ENCODE assay signal across 1 cellular context in genomic region chr20:56987992-56988391, GRCh38.
TF ChIP-seq lines count a peak whose summit lies in the region.

No MANE protein-coding gene starts in this region.

TF ChIP-seq in HCT116, 20 proteins besides CTCF, POLR2A, EP300 and RAD21:
- TF ChIP-seq FOSL1 (IDR thresholded peaks at IDR 0.05; ENCODE audit: low read depth) (peak; percentile 17; the same call in 1 of the 2 replicates), SRF (IDR thresholded peaks at IDR 0.05; ENCODE audit: low read depth) (no peak), TCF7L2 (IDR thresholded peaks at IDR 0.05; ENCODE audit: borderline replicate concordance, extremely low read depth, insufficient read depth, insufficient read length) (no peak), JUND (IDR thresholded peaks at IDR 0.05) (no peak)
- TF ChIP-seq, protein P1, sequence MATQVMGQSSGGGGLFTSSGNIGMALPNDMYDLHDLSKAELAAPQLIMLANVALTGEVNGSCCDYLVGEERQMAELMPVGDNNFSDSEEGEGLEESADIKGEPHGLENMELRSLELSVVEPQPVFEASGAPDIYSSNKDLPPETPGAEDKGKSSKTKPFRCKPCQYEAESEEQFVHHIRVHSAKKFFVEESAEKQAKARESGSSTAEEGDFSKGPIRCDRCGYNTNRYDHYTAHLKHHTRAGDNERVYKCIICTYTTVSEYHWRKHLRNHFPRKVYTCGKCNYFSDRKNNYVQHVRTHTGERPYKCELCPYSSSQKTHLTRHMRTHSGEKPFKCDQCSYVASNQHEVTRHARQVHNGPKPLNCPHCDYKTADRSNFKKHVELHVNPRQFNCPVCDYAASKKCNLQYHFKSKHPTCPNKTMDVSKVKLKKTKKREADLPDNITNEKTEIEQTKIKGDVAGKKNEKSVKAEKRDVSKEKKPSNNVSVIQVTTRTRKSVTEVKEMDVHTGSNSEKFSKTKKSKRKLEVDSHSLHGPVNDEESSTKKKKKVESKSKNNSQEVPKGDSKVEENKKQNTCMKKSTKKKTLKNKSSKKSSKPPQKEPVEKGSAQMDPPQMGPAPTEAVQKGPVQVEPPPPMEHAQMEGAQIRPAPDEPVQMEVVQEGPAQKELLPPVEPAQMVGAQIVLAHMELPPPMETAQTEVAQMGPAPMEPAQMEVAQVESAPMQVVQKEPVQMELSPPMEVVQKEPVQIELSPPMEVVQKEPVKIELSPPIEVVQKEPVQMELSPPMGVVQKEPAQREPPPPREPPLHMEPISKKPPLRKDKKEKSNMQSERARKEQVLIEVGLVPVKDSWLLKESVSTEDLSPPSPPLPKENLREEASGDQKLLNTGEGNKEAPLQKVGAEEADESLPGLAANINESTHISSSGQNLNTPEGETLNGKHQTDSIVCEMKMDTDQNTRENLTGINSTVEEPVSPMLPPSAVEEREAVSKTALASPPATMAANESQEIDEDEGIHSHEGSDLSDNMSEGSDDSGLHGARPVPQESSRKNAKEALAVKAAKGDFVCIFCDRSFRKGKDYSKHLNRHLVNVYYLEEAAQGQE (IDR thresholded peaks at IDR 0.05; ENCODE audit: low read depth) = no peak
